ENCODE assay signal across 12 cellular contexts in the genomic region with DNA sequence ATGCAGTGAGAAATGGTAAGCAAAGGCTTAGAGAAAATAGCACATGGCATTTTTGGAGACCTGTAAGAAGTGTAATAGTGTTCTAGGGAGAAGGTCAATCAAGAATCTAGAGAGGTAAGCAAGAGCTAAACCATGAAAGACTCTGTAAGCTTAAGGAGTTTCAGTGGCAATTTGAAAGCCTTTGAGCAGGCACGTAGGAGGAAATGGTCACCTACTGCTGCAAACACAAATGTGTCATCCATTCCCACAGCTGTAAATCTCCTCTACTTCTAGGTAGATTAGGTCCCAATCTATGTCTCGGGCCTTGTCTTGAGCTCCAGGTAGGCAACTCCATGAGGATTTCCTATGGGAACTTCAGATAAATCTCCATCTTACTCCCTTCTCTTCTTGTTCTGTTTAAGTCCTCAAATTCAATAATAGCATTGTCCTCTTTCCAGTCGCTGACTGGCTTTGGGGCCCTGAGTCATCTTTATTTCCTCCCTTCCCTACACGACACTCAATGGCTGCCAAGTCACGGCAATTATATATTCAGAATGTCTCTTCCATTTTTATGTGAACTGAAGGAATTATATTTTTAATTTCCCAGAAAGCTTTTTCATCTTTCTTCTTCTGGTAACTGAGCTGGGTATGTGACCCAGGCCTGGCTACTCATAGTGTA. TPM values are rescaled to one million over a fixed set of nuclear protein-coding genes. Genes with fewer than 3 reads are reported as not detected.
DNase-seq lines count a peak whose midpoint lies in the region; ATAC-seq, FAIRE-seq and TF ChIP-seq lines count a peak whose summit lies in the region.
"Had no signal": no experiment of that assay in that cellular context is flagged by ENCODE, and none has a peak within 500 bp of the region (broad histone marks: within the 10 kb centered on the region; RNA-seq: fewer than 3 reads in every experiment).

No MANE protein-coding gene starts in this region.

- in situ Hi-C loops in GM13977 (cut with MboI; ENCODE audit: low pct_unique_long_range_greater_than_20kb, low sequenced_read_pairs, unreplicated experiment) = no loop called here

- no peak for TF ChIP-seq CTCF in GM13977 (IDR thresholded peaks at IDR 0.05; ENCODE audit: extremely low read depth, insufficient read depth, missing control alignments)

- no peak for FAIRE-seq in H54 (lab: Jason Lieb, UNC)

- TF ChIP-seq POLR2A in H54 (IDR thresholded peaks at IDR 0.05; ENCODE audit: low read depth, low read length) = no peak

- DNase-seq in GM13977 (ENCODE audit: low spot score) (peak; percentile 38), dermis blood vessel endothelial cell (peak; percentile 54), A172 (ENCODE audit: low spot score) (no peak), NCI-H510A treated with DMSO at 0.1 percent for 48 hours (lab: John Stamatoyannopoulos, UW) (no peak), H54 (ENCODE audit: insufficient read length, low spot score) (no peak)
- DNase-seq: activated CD4-positive, alpha-beta T cell treated with anti-CD3 and anti-CD28 coated beads, Interleukin-2, amount 50 U/mL, for 1 hour; left cardiac atrium; NCI-H1436; psoas muscle had no signal

- ATAC-seq in GM21381 (IDR thresholded peaks at IDR 0.05; ENCODE audit: unreplicated experiment) (peak; percentile 60), HG03521 (IDR thresholded peaks at IDR 0.05; ENCODE audit: unreplicated experiment) (peak; percentile 56), SK-N-SH treated with all-trans-retinoic acid at 6 μM for 48 hours (no peak)
- ATAC-seq: left cardiac atrium, psoas muscle had no signal

TF ChIP-seq in SK-N-SH treated with all-trans-retinoic acid at 6 μM for 48 hours, 23 proteins besides CTCF, POLR2A, EP300 and RAD21:
- TF ChIP-seq CSDC2 (CRISPR knock-in tag; IDR thresholded peaks at IDR 0.05) (no peak), BACH2 (CRISPR knock-in tag; IDR thresholded peaks at IDR 0.05; ENCODE audit: borderline replicate concordance) (no peak), ZFP3 (CRISPR knock-in tag; IDR thresholded peaks at IDR 0.05) (no peak), OSR1 (CRISPR knock-in tag; IDR thresholded peaks at IDR 0.05) (no peak), RARB (CRISPR knock-in tag; IDR thresholded peaks at IDR 0.05) (no peak), ZFP30 (CRISPR knock-in tag; IDR thresholded peaks at IDR 0.05) (no peak), GLIS3 (CRISPR knock-in tag; IDR thresholded peaks at IDR 0.05) (no peak), ZNF8 (CRISPR knock-in tag; IDR thresholded peaks at IDR 0.05) (no peak), SNAI2 (CRISPR knock-in tag; IDR thresholded peaks at IDR 0.05) (no peak), TOX (CRISPR knock-in tag; IDR thresholded peaks at IDR 0.05; ENCODE audit: borderline replicate concordance) (no peak)

RNA-seq across cellular contexts. Expression of a gene that starts 24.2 kb away (rescaled TPM):
- total RNA-seq in dermis blood vessel endothelial cell = 12.4 and 19.4 TPM in 2 replicates
- 2.7 and 3.6 TPM in 2 replicates for total RNA-seq in A172 (2014; rRNA removed; shearing (Covaris generic))

RNA-seq across cellular contexts. Expression of a gene that starts 53.2 kb away (rescaled TPM):
- 78.8 and 117 TPM in 2 replicates for total RNA-seq in dermis blood vessel endothelial cell
- total RNA-seq in A172 (2014; rRNA removed; shearing (Covaris generic)) = 163 and 198 TPM in 2 replicates

Comparison
In these comparisons a context has a peak if more than half of its experiments do, and no peak if none do; other contexts are left out.
1. DNase-seq: peak in GM13977 (single experiment) and dermis blood vessel endothelial cell (single experiment); none in A172 (single experiment), NCI-H510A treated with DMSO at 0.1 percent for 48 hours (single experiment) and H54 (single experiment).